ENCODE assay signal across 8 cellular contexts in the genomic region with DNA sequence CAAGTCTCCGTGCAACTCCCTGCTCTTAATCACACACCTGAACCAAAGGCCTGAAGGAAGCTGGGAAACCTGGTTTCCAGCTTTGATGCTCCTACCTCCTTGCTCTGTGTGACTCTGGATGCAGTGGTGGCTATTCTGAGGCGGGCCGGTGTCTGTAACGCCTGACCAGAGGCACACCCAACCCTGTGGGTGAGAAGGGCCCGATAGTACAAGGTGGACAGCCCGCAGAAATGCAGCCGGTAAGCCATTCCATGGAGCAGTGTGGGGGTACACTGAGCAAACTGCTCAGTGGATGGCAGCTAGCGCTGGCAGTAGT. TPM values are rescaled to one million over a fixed set of nuclear protein-coding genes. Genes with fewer than 3 reads are reported as not detected.
A peak's percentile ranks its signal among the peaks of the same experiment; 100 is the strongest.
DNase-seq lines count a peak whose midpoint lies in the region; ATAC-seq and TF ChIP-seq lines count a peak whose summit lies in the region.

No MANE protein-coding gene starts in this region.

- H3K4me1 ChIP-seq in A673 (ENCODE audit: insufficient read depth, low read length, poor library complexity, severe bottlenecking), result peaks cover 31% of the 10 kb centered on the region

- H3K27me3 ChIP-seq in A673 (replicated peaks; ENCODE audit: insufficient read depth, low read depth, low read length, poor library complexity), result no peaks in the 10 kb centered on the region

- no peak for TF ChIP-seq CTCF in A673 (conservative IDR thresholded peaks at IDR 0.05; ENCODE audit: low read depth, low read length)
- no peak for TF ChIP-seq CTCF in natural killer cell (IDR thresholded peaks at IDR 0.05)

- no peak overlapping the region for H3K4me3 ChIP-seq in A673 (ENCODE audit: low read depth, low read length, poor library complexity, severe bottlenecking)

- H3K27ac Mint-ChIP-seq in IgD-negative memory B cell (peak overlapping the region; percentile 13 to 74 (median 15)), natural killer cell (peak overlapping the region in 1 of 2 donors; percentile 91)
- peak overlapping the region; percentile 61 for H3K27ac Mint-ChIP-seq in dendritic cell treated with granulocyte-macrophage colony-stimulating factor and Interleukin-4, amounts not matched to agents 40 ng/mL and 50 ng/mL, for 4 days

- intact Hi-C loops in A673 (cut with micrococcal nuclease; ENCODE audit: unreplicated experiment), result no loop called here
- intact Hi-C loops in dendritic cell treated with granulocyte-macrophage colony-stimulating factor and Interleukin-4, amounts not matched to agents 40 ng/mL and 50 ng/mL, for 4 days (cut with micrococcal nuclease), result loop anchor here (1.0 kb wide), 1 partner anchor 11 kb away; no protein-coding TSS in a partner anchor
- intact Hi-C loops in natural killer cell (cut with micrococcal nuclease), result no loop called here

- no peaks in the 10 kb centered on the region for H3K9me3 Mint-ChIP-seq in IgD-negative memory B cell
- H3K9me3 Mint-ChIP-seq in dendritic cell treated with granulocyte-macrophage colony-stimulating factor and Interleukin-4, amounts not matched to agents 40 ng/mL and 50 ng/mL, for 4 days, result no peaks in the 10 kb centered on the region
- no peaks in the 10 kb centered on the region for H3K9me3 Mint-ChIP-seq in natural killer cell

- no peaks in the 10 kb centered on the region for H3K36me3 Mint-ChIP-seq in IgD-negative memory B cell
- no peaks in the 10 kb centered on the region for H3K36me3 Mint-ChIP-seq in dendritic cell treated with granulocyte-macrophage colony-stimulating factor and Interleukin-4, amounts not matched to agents 40 ng/mL and 50 ng/mL, for 4 days (ENCODE audit: low read depth)
- H3K36me3 Mint-ChIP-seq in natural killer cell, result no peaks in the 10 kb centered on the region

- H3K4me1 Mint-ChIP-seq in IgD-negative memory B cell (peaks cover 0 to 29% (median 16%) of the 10 kb centered on the region in 3 donors), natural killer cell (peaks cover 53 to 74% of the 10 kb centered on the region in 2 donors)
- H3K4me1 Mint-ChIP-seq in dendritic cell treated with granulocyte-macrophage colony-stimulating factor and Interleukin-4, amounts not matched to agents 40 ng/mL and 50 ng/mL, for 4 days (ENCODE audit: low read depth), result peaks cover 81% of the 10 kb centered on the region

- no TSS peak for BruUV-seq in A673 (replicated peaks; lab: Mats Ljungman, UMichigan)

- peak overlapping the region in 3 of 4 donors; percentile 14 to 90 (median 68) for H3K4me3 Mint-ChIP-seq in IgD-negative memory B cell
- peak overlapping the region; percentile 60 for H3K4me3 Mint-ChIP-seq in dendritic cell treated with granulocyte-macrophage colony-stimulating factor and Interleukin-4, amounts not matched to agents 40 ng/mL and 50 ng/mL, for 4 days
- peak overlapping the region; percentile 74 for H3K4me3 Mint-ChIP-seq in natural killer cell

- POLR2A ChIA-PET in A673 (lab: Charles Lee; ENCODE audit: low non-redundant PET), result no interaction called here

- H3K27ac ChIP-seq in A673 (ENCODE audit: low read depth, low read length, poor library complexity, severe bottlenecking), result peak overlapping the region; percentile 2

- DNase-seq in A673 (ENCODE audit: low spot score) (no peak), natural killer cell (no peak), SHP77 treated with DMSO at 0.1 percent for 48 hours (lab: John Stamatoyannopoulos, UW) (no peak), amniotic stem cell (lab: John Stamatoyannopoulos, UW) (no peak)
- DNase-seq in stimulated activated CD4-positive, alpha-beta T cell treated with anti-CD3 and anti-CD28 coated beads, Interleukin-2, amount 100 ng/mL, for 24 hours, result no peak

- H3K36me3 ChIP-seq in A673 (ENCODE audit: insufficient read depth, low read length, poor library complexity, severe bottlenecking), result no peaks in the 10 kb centered on the region

- no peaks in the 10 kb centered on the region for H3K9me3 ChIP-seq in A673 (ENCODE audit: low read depth, low read length, poor library complexity, severe bottlenecking)

- CTCF ChIA-PET in A673 (lab: Charles Lee), result interaction anchor here (0.8 to 4.1 kb wide), 3 partner anchors 8 to 39 kb away, joined by 3 to 33 read pairs (median 11); no protein-coding TSS in a partner anchor

- peak in 1 of 3 donors; percentile 1 for ATAC-seq in natural killer cell
- ATAC-seq in GM19395 (IDR thresholded peaks at IDR 0.05; ENCODE audit: unreplicated experiment), result no peak

- no peaks in the 10 kb centered on the region for H3K27me3 Mint-ChIP-seq in IgD-negative memory B cell
- H3K27me3 Mint-ChIP-seq in dendritic cell treated with granulocyte-macrophage colony-stimulating factor and Interleukin-4, amounts not matched to agents 40 ng/mL and 50 ng/mL, for 4 days, result peaks cover 18% of the 10 kb centered on the region
- no peaks in the 10 kb centered on the region for H3K27me3 Mint-ChIP-seq in natural killer cell (ENCODE audit: low read depth in 2 of 2)

RNA-seq across cellular contexts. Expression of a gene that starts 36.1 kb away (rescaled TPM):
- 33.2 and 34.2 TPM in 2 replicates for total RNA-seq in A673 (2021)
- 1.1 TPM for polyA plus RNA-seq in IgD-negative memory B cell
- total RNA-seq in natural killer cell, result 10 to 100 TPM; 39.6 to 67.0 (median 47.0) TPM
